In genomic region chr6:130679684-130680083, GRCh38 we compare ENCODE assay signal across 22 cellular contexts.
DNase-seq lines count a peak whose midpoint lies in the region; FAIRE-seq and TF ChIP-seq lines count a peak whose summit lies in the region.
"Had no signal": no experiment of that assay in that cellular context is flagged by ENCODE, and none has a peak within 500 bp of the region (broad histone marks: within the 10 kb centered on the region; RNA-seq: fewer than 3 reads in every experiment).

No MANE protein-coding gene starts in this region.

- H3K4me3 ChIP-seq in astrocyte (ENCODE audit: insufficient read depth, low read depth, low read length) (no peak overlapping the region), subcutaneous abdominal adipose tissue (ENCODE audit: low read depth in 1 of 5, low read length in 5 of 5) (no peak overlapping the region)
- H3K4me3 ChIP-seq: left ventricle myocardium inferior, MG63 had no signal

- H3K4me3 Mint-ChIP-seq in astrocyte (ENCODE audit: unreplicated experiment), result no peak overlapping the region
- H3K4me3 Mint-ChIP-seq in H9, result no peak overlapping the region
- H3K4me3 Mint-ChIP-seq: activated CD4-positive, alpha-beta T cell treated with anti-CD3 and anti-CD28 coated beads, Interleukin-2, amount 10 ng/mL, durations not matched to agents 24 days and 14 days; activated naive CD8-positive, alpha-beta T cell treated with anti-CD3 and anti-CD28 coated beads, Interleukin-2, amount 50 U/mL, for 24 hours had no signal

- H3K27ac ChIP-seq in astrocyte (ENCODE audit: low read depth, low read length) (no peak overlapping the region), subcutaneous abdominal adipose tissue (ENCODE audit: low read depth, low read length) (peak overlapping the region; percentile 77), H9 (ENCODE audit: insufficient read length, low read depth, low read length) (no peak overlapping the region), substantia nigra (ENCODE audit: low read depth, low read length, poor library complexity, severe bottlenecking) (no peak overlapping the region)
- H3K27ac ChIP-seq: C4-2B, HL-60, left ventricle myocardium inferior, neutrophil had no signal

- no peak overlapping the region for H4K91ac ChIP-seq in H9 (ENCODE audit: insufficient read length, low read depth, low read length)

- no peaks in the 10 kb centered on the region for H3K36me3 ChIP-seq in astrocyte (ENCODE audit: insufficient read depth, low read length)
- H3K36me3 ChIP-seq in subcutaneous abdominal adipose tissue (ENCODE audit: control insufficient read depth in 5 of 5, insufficient read depth in 5 of 5, low read length in 5 of 5), result no peaks in the 10 kb centered on the region
- H3K36me3 ChIP-seq: left ventricle myocardium inferior, MG63, neutrophil had no signal

- no peaks in the 10 kb centered on the region for H3K79me2 ChIP-seq in astrocyte (ENCODE audit: insufficient read depth, low read length)
- no peaks in the 10 kb centered on the region for H3K79me2 ChIP-seq in H9 (ENCODE audit: insufficient read depth, low read length)

- H3K23me2 ChIP-seq in H9 (ENCODE audit: insufficient read length, low read depth, low read length, poor library complexity, severe bottlenecking), result no peaks in the 10 kb centered on the region

- H3K27me3 Mint-ChIP-seq in astrocyte (ENCODE audit: low read depth, unreplicated experiment) (peaks cover 9% of the 10 kb centered on the region), H9 (ENCODE audit: low read depth) (no peaks in the 10 kb centered on the region; the same call in 1 of the 2 replicates)
- H3K27me3 Mint-ChIP-seq: activated naive CD8-positive, alpha-beta T cell treated with anti-CD3 and anti-CD28 coated beads, Interleukin-2, amount 50 U/mL, for 24 hours had no signal

- H3K9me3 Mint-ChIP-seq in astrocyte (ENCODE audit: unreplicated experiment), result no peaks in the 10 kb centered on the region
- H3K9me3 Mint-ChIP-seq in H9, result no peaks in the 10 kb centered on the region; a peak in 2 of 5 replicates

- no peak overlapping the region for H3K23ac ChIP-seq in H9 (ENCODE audit: insufficient read length, low read depth, low read length)

- H3K4me1 Mint-ChIP-seq in astrocyte (ENCODE audit: low read depth, unreplicated experiment), result peaks cover 6% of the 10 kb centered on the region
- peaks cover 3 to 6% of the 10 kb centered on the region in 2 experiments; a peak in 2 of 4 replicates for H3K4me1 Mint-ChIP-seq in H9

- no peak overlapping the region for H4K8ac ChIP-seq in H9 (replicated peaks; ENCODE audit: insufficient read length, low read depth, low read length)

- peak; percentile 45 for DNase-seq in GM04503 (ENCODE audit: low read depth)
- peak; percentile 52 for DNase-seq in astrocyte (ENCODE audit: low read depth)
- peak; percentile 11 for DNase-seq in iris pigment epithelial cell (ENCODE audit: low read depth)
- no peak for DNase-seq in H9
- DNase-seq in activated effector memory CD4-positive, alpha-beta T cell treated with Interleukin-2 at 50 U/mL for 16 hours, result no peak
- DNase-seq in substantia nigra (lab: John Stamatoyannopoulos, UW), result no peak
- no peak for DNase-seq in NCI-H2081 (lab: John Stamatoyannopoulos, UW)
- DNase-seq: ACHN; activated CD4-positive, alpha-beta T cell treated with anti-CD3 and anti-CD28 coated beads, Interleukin-2, amount 10 ng/mL, durations not matched to agents 24 days and 14 days; activated effector memory CD4-positive, alpha-beta T cell treated with anti-CD3 and anti-CD28 coated beads, Interleukin-2, amount 50 U/mL, for 16 hours; activated naive CD8-positive, alpha-beta T cell treated with anti-CD3 and anti-CD28 coated beads, Interleukin-2, amount 50 U/mL, for 24 hours; central memory CD4-positive, alpha-beta T cell; left ventricle myocardium inferior; NCI-H1436; NCI-H2171 treated with DMSO at 0.1 percent for 48 hours; NCI-H69; stimulated activated CD8-positive, alpha-beta memory T cell treated with anti-CD3 and anti-CD28 coated beads, Interleukin-4, amount 100 ng/mL, for 48 hours had no signal

- H3K4me1 ChIP-seq in astrocyte (ENCODE audit: insufficient read depth, low read length) (peaks cover 9% of the 10 kb centered on the region), subcutaneous abdominal adipose tissue (ENCODE audit: control insufficient read depth in 5 of 5, insufficient read depth in 5 of 5, low read length in 5 of 5) (peaks cover 3 to 12% (median 4%) of the 10 kb centered on the region in 5 donors), H9 (ENCODE audit: insufficient read depth, low read length) (no peaks in the 10 kb centered on the region)
- H3K4me1 ChIP-seq: left ventricle myocardium inferior had no signal

- no peak overlapping the region for H3K4me2 ChIP-seq in astrocyte (ENCODE audit: low read length)
- H3K4me2 ChIP-seq in H9 (ENCODE audit: insufficient read depth, insufficient read length, low read length), result no peak overlapping the region

- H2BK15ac ChIP-seq in H9 (ENCODE audit: low read depth, low read length), result no peak overlapping the region

- H2BK12ac ChIP-seq in H9 (ENCODE audit: insufficient read length, low read depth, low read length), result no peak overlapping the region

- FAIRE-seq in astrocyte (lab: Jason Lieb, UNC), result no peak

- WGBS in H9 (ENCODE audit: extremely low coverage, insufficient read length, low lambda C conversion rate), result no CpG with 5 or more reads among the region's 2 CpGs

- H3K14ac ChIP-seq in H9 (ENCODE audit: insufficient read depth, low read length), result no peak overlapping the region

- H3K27ac Mint-ChIP-seq in astrocyte (ENCODE audit: unreplicated experiment), result no peak overlapping the region
- H3K27ac Mint-ChIP-seq in H9, result no peak overlapping the region
- H3K27ac Mint-ChIP-seq: activated CD4-positive, alpha-beta T cell treated with anti-CD3 and anti-CD28 coated beads, Interleukin-2, amount 10 ng/mL, durations not matched to agents 24 days and 14 days; activated naive CD8-positive, alpha-beta T cell treated with anti-CD3 and anti-CD28 coated beads, Interleukin-2, amount 50 U/mL, for 24 hours had no signal

- no peak overlapping the region for H3T11ph ChIP-seq in H9 (ENCODE audit: low read length)

- H3K4ac ChIP-seq in H9 (ENCODE audit: low read depth, low read length), result no peak overlapping the region

- H4K5ac ChIP-seq in H9 (ENCODE audit: insufficient read length, low read depth, low read length), result no peak overlapping the region

- H3K36me3 Mint-ChIP-seq in astrocyte (ENCODE audit: low read depth, unreplicated experiment) (no peaks in the 10 kb centered on the region), H9 (ENCODE audit: insufficient read depth in 1 of 3, low read depth in 3 of 3) (no peaks in the 10 kb centered on the region)

- H2BK20ac ChIP-seq in H9 (ENCODE audit: low read depth, low read length, poor library complexity, severe bottlenecking), result no peak overlapping the region

- no peak overlapping the region for H3K56ac ChIP-seq in H9 (ENCODE audit: insufficient read length, low read depth, low read length)

- H2AFZ ChIP-seq in astrocyte (ENCODE audit: low read depth, low read length) (no peak overlapping the region), H9 (ENCODE audit: low read length) (no peak overlapping the region)

- H3K9me3 ChIP-seq in astrocyte (ENCODE audit: insufficient read depth, low read depth, low read length) (no peaks in the 10 kb centered on the region), subcutaneous abdominal adipose tissue (ENCODE audit: control insufficient read depth in 5 of 5, low read length in 5 of 5) (peaks cover 0 to 9% (median 5%) of the 10 kb centered on the region in 5 donors), H9 (ENCODE audit: control insufficient read depth, low read depth, low read length) (no peaks in the 10 kb centered on the region)
- H3K9me3 ChIP-seq: MG63, neutrophil had no signal

- no peak overlapping the region for H2BK5ac ChIP-seq in H9 (ENCODE audit: insufficient read length, low read length)

- H3K27me3 ChIP-seq in astrocyte (ENCODE audit: insufficient read depth, low read length), result no peaks in the 10 kb centered on the region
- H3K27me3 ChIP-seq in subcutaneous abdominal adipose tissue (ENCODE audit: control insufficient read depth in 5 of 5, insufficient read depth in 4 of 5, low read length in 5 of 5), result no peaks in the 10 kb centered on the region
- H3K27me3 ChIP-seq in H9 (ENCODE audit: insufficient read depth, low read length), result no peaks in the 10 kb centered on the region
- H3K27me3 ChIP-seq: MG63, neutrophil had no signal

- H3K79me1 ChIP-seq in H9 (ENCODE audit: insufficient read depth, low read depth, low read length, poor library complexity, severe bottlenecking), result no peaks in the 10 kb centered on the region

- H2BK120ac ChIP-seq in H9 (ENCODE audit: low read depth, low read length, poor library complexity, severe bottlenecking), result no peak overlapping the region

- no peak overlapping the region for H3K18ac ChIP-seq in H9 (ENCODE audit: insufficient read length, low read depth, low read length)

- TF ChIP-seq CTCF in astrocyte (IDR thresholded peaks at IDR 0.05; ENCODE audit: insufficient read depth, low read depth, low read length), result no peak
- no peak for TF ChIP-seq CTCF in H9 (conservative IDR thresholded peaks at IDR 0.05)

- H3K9ac ChIP-seq in astrocyte (ENCODE audit: low read length) (no peak overlapping the region), subcutaneous abdominal adipose tissue (ENCODE audit: low read length in 5 of 5) (peak overlapping the region in 2 of 5 donors; percentile 9 to 39), H9 (ENCODE audit: extremely low read depth, insufficient read length, low read length) (no peak overlapping the region)

- no peaks in the 10 kb centered on the region for H4K20me1 ChIP-seq in astrocyte (ENCODE audit: insufficient read depth, low read length)
- H4K20me1 ChIP-seq in H9 (ENCODE audit: control insufficient read depth, insufficient read depth, insufficient read length), result no peaks in the 10 kb centered on the region

- no peak overlapping the region for H2AK5ac ChIP-seq in H9 (ENCODE audit: insufficient read length, low read length)

Comparison
In these comparisons a context has a peak if more than half of its experiments do, and no peak if none do; other contexts are left out.
1. DNase-seq: peak in GM04503 (single experiment), astrocyte (single experiment) and iris pigment epithelial cell (single experiment); none in H9 (single experiment), activated effector memory CD4-positive, alpha-beta T cell treated with Interleukin-2 at 50 U/mL for 16 hours (single experiment), substantia nigra (0 of 49) and NCI-H2081 (0 of 2).